Comparison of ENCODE assay signal across 1 cellular context in the genomic region with DNA sequence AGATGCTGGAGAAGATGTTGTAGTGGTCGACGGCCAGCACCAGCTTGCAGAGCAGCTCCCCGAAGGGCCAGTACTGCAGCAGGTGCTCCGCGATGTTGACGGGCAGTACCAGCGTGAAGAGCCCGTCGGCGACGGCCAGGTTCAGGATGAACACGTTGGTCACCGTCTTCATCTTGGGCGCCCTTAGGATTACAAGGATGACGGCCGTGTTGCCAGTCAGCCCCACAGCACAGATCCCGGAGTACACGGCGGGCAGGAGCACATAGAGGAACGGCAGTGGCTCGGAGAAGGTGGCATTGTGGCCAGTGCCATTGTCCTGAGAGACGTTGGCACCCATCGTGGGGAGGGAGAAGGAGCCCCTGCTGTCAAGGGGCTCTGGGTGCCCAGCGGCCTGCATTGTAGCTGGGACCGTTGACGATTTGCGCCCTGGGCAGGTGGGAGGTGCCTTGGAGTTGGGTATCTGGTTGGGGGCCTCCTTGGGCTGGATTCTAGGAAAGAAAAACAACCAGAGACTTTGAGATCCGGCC.
TF ChIP-seq lines count a peak whose summit lies in the region.

No MANE protein-coding gene starts in this region.

TF ChIP-seq in WTC11, 78 proteins besides CTCF, POLR2A, EP300 and RAD21 (continued from another document):
- TF ChIP-seq NR1H2 (CRISPR knock-in tag; IDR thresholded peaks at IDR 0.05) (no peak), GABPB1 (CRISPR knock-in tag; IDR thresholded peaks at IDR 0.05) (no peak), ETV6 (CRISPR knock-in tag; IDR thresholded peaks at IDR 0.05) (no peak), RELA (CRISPR knock-in tag; IDR thresholded peaks at IDR 0.05; ENCODE audit: borderline replicate concordance) (no peak), ZNF263 (CRISPR knock-in tag; IDR thresholded peaks at IDR 0.05; ENCODE audit: low read depth) (no peak), CREB1 (CRISPR knock-in tag; IDR thresholded peaks at IDR 0.05) (no peak), TP53 (CRISPR knock-in tag; IDR thresholded peaks at IDR 0.05) (no peak), HMGXB4 (CRISPR knock-in tag; IDR thresholded peaks at IDR 0.05) (no peak), GTF2I (CRISPR knock-in tag; conservative IDR thresholded peaks at IDR 0.05) (no peak), FOXJ3 (CRISPR knock-in tag; IDR thresholded peaks at IDR 0.05; ENCODE audit: borderline replicate concordance) (no peak), EMX1 (CRISPR knock-in tag; IDR thresholded peaks at IDR 0.05) (no peak), ZNF532 (CRISPR knock-in tag; IDR thresholded peaks at IDR 0.05; ENCODE audit: borderline replicate concordance) (no peak), JAZF1 (CRISPR knock-in tag; IDR thresholded peaks at IDR 0.05) (no peak)
- TF ChIP-seq, protein P1, sequence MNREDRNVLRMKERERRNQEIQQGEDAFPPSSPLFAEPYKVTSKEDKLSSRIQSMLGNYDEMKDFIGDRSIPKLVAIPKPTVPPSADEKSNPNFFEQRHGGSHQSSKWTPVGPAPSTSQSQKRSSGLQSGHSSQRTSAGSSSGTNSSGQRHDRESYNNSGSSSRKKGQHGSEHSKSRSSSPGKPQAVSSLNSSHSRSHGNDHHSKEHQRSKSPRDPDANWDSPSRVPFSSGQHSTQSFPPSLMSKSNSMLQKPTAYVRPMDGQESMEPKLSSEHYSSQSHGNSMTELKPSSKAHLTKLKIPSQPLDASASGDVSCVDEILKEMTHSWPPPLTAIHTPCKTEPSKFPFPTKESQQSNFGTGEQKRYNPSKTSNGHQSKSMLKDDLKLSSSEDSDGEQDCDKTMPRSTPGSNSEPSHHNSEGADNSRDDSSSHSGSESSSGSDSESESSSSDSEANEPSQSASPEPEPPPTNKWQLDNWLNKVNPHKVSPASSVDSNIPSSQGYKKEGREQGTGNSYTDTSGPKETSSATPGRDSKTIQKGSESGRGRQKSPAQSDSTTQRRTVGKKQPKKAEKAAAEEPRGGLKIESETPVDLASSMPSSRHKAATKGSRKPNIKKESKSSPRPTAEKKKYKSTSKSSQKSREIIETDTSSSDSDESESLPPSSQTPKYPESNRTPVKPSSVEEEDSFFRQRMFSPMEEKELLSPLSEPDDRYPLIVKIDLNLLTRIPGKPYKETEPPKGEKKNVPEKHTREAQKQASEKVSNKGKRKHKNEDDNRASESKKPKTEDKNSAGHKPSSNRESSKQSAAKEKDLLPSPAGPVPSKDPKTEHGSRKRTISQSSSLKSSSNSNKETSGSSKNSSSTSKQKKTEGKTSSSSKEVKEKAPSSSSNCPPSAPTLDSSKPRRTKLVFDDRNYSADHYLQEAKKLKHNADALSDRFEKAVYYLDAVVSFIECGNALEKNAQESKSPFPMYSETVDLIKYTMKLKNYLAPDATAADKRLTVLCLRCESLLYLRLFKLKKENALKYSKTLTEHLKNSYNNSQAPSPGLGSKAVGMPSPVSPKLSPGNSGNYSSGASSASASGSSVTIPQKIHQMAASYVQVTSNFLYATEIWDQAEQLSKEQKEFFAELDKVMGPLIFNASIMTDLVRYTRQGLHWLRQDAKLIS (CRISPR knock-in tag; IDR thresholded peaks at IDR 0.05; ENCODE audit: borderline replicate concordance), result no peak
TF ChIP-seq in WTC11: peak in this region for 0.
